In genomic region chr19:1385816-1386215, GRCh38 we compare ENCODE assay signal across 12 cellular contexts.
"Had no signal": no experiment of that assay in that cellular context is flagged by ENCODE, and none has a peak within 500 bp of the region (broad histone marks: within the 10 kb centered on the region; RNA-seq: fewer than 3 reads in every experiment).

No MANE protein-coding gene starts in this region.

- H3K4me3 ChIP-seq: hepatocyte, left lung, right lobe of liver had no signal

- H3K27me3 ChIP-seq: hepatocyte, left lung, right lobe of liver, stomach had no signal

- H3K4me3 Mint-ChIP-seq: memory B cell had no signal

- H3K27ac Mint-ChIP-seq: memory B cell had no signal

- H3K27ac ChIP-seq: hepatocyte, left lung, right lobe of liver, stomach had no signal

- H3K9me3 Mint-ChIP-seq: memory B cell had no signal

- H3K27me3 Mint-ChIP-seq: memory B cell had no signal

- DNase-seq: activated CD4-positive, alpha-beta T cell treated with anti-CD3 and anti-CD28 coated beads, Interleukin-2, amount 50 U/mL, for 1 hour; activated effector memory CD4-positive, alpha-beta T cell treated with Interleukin-2 at 50 U/mL for 16 hours; aorta; left lung; naive thymus-derived CD8-positive, alpha-beta T cell; posterior cingulate gyrus; right lobe of liver; stomach; T-helper 9 cell had no signal

- ATAC-seq: activated CD4-positive, CD25-positive, alpha-beta regulatory T cell treated with anti-CD3 and anti-CD28 coated beads, Interleukin-2, amount 50 U/mL, for 24 hours; left lung; naive thymus-derived CD8-positive, alpha-beta T cell; right lobe of liver had no signal

- H3K9me3 ChIP-seq: left lung, right lobe of liver, stomach had no signal
